19 cellular contexts compared by ENCODE assay signal in genomic region chr9:80492221-80492620, GRCh38.
DNase-seq lines count a peak whose midpoint lies in the region; ATAC-seq and TF ChIP-seq lines count a peak whose summit lies in the region.
"Had no signal": no experiment of that assay in that cellular context is flagged by ENCODE, and none has a peak within 500 bp of the region (broad histone marks: within the 10 kb centered on the region; RNA-seq: fewer than 3 reads in every experiment).

No MANE protein-coding gene starts in this region.

- no peaks in the 10 kb centered on the region for H3K27me3 ChIP-seq in RWPE2 (ENCODE audit: insufficient read depth, poor library complexity, severe bottlenecking)
- H3K27me3 ChIP-seq: BLaER1 treated with 17β-estradiol and CSF1 and Interleukin-3, amounts not matched to agents 10 nM and 100 nM; transverse colon had no signal

- H3K9me3 ChIP-seq in RWPE2 (ENCODE audit: severe bottlenecking) = no peaks in the 10 kb centered on the region
- H3K9me3 ChIP-seq: BLaER1 treated with 17β-estradiol and CSF1 and Interleukin-3, amounts not matched to agents 10 nM and 100 nM; prostate gland; transverse colon had no signal

- DNase-seq in DMS79 treated with DMSO at 0.1 percent for 48 hours (lab: John Stamatoyannopoulos, UW) = peak; percentile 20
- DNase-seq in DMS79 (lab: John Stamatoyannopoulos, UW) = no peak
- no peak for DNase-seq in RWPE2 (ENCODE audit: low spot score)
- peak; percentile 29 for DNase-seq in left cardiac atrium
- peak; percentile 32 for DNase-seq in renal cortical epithelial cell (ENCODE audit: low read depth)
- no peak for DNase-seq in NCI-H2107 (lab: John Stamatoyannopoulos, UW)
- DNase-seq in GM19238 (ENCODE audit: insufficient read length, low spot score) = no peak
- DNase-seq: activated CD4-positive, CD25-positive, alpha-beta regulatory T cell; DND-41; mammary epithelial cell; naive thymus-derived CD8-positive, alpha-beta T cell; NCI-H1417; NCI-H524; transverse colon had no signal

- H3K27ac ChIP-seq in RWPE2 (ENCODE audit: poor library complexity, severe bottlenecking) = no peak overlapping the region
- H3K27ac ChIP-seq: BLaER1 treated with 17β-estradiol and CSF1 and Interleukin-3, amounts not matched to agents 10 nM and 100 nM; KMS-11; prostate gland; transverse colon had no signal

- no peak overlapping the region for H3K4me3 ChIP-seq in RWPE2 (ENCODE audit: severe bottlenecking)
- H3K4me3 ChIP-seq: BLaER1 treated with 17β-estradiol and CSF1 and Interleukin-3, amounts not matched to agents 10 nM and 100 nM; prostate gland; transverse colon had no signal

- intact Hi-C loops in left cardiac atrium (cut with DNase I) = no loop called here

- ATAC-seq in RWPE2 (ENCODE audit: low read depth) (peak; percentile 67), left cardiac atrium (peak; percentile 72 to 88), HG03175 (IDR thresholded peaks at IDR 0.05; ENCODE audit: unreplicated experiment) (no peak)
- ATAC-seq: naive thymus-derived CD8-positive, alpha-beta T cell; stimulated activated effector memory CD8-positive, alpha-beta T cell treated with anti-CD3 and anti-CD28 coated beads, Interleukin-12 subunit alpha, Interleukin-12 subunit beta, amount 100 ng/mL, for 72 hours had no signal

- no peaks in the 10 kb centered on the region for H3K4me1 ChIP-seq in RWPE2 (ENCODE audit: insufficient read depth, poor library complexity, severe bottlenecking)
- H3K4me1 ChIP-seq: BLaER1 treated with 17β-estradiol and CSF1 and Interleukin-3, amounts not matched to agents 10 nM and 100 nM; prostate gland; transverse colon had no signal

- no peaks in the 10 kb centered on the region for H3K36me3 ChIP-seq in RWPE2 (ENCODE audit: low read depth)
- H3K36me3 ChIP-seq: BLaER1 treated with 17β-estradiol and CSF1 and Interleukin-3, amounts not matched to agents 10 nM and 100 nM; prostate gland; transverse colon had no signal

- no peak for TF ChIP-seq CTCF in RWPE2 (IDR thresholded peaks at IDR 0.05; ENCODE audit: poor library complexity, severe bottlenecking)

Comparison
In these comparisons a context has a peak if more than half of its experiments do, and no peak if none do; other contexts are left out.
1. DNase-seq: peak in DMS79 treated with DMSO at 0.1 percent for 48 hours (single experiment), left cardiac atrium (single experiment) and renal cortical epithelial cell (single experiment); none in DMS79 (single experiment), RWPE2 (single experiment), NCI-H2107 (single experiment) and GM19238 (single experiment).